In genomic region chr2:136522724-136523123, GRCh38 we compare ENCODE assay signal across 32 cellular contexts.
"Had no signal": no experiment of that assay in that cellular context is flagged by ENCODE, and none has a peak within 500 bp of the region (broad histone marks: within the 10 kb centered on the region; RNA-seq: fewer than 3 reads in every experiment).

No MANE protein-coding gene starts in this region.

- H3K4me3 ChIP-seq: adrenal gland, ascending aorta, body of pancreas, breast epithelium, cardiac muscle cell had no signal

- H3K4me1 ChIP-seq: adrenal gland, ascending aorta, body of pancreas, breast epithelium had no signal

- H3K9me3 ChIP-seq: adrenal gland, ascending aorta, body of pancreas, breast epithelium had no signal

- ATAC-seq: activated naive CD4-positive, alpha-beta T cell treated with anti-CD3 and anti-CD28 coated beads, Interleukin-2, amount 50 U/mL, for 72 hours; activated naive CD8-positive, alpha-beta T cell treated with anti-CD3 and anti-CD28 coated beads, Interleukin-2, amount 50 U/mL, for 24 hours; activated T-cell treated with anti-CD3 and anti-CD28 coated beads, Interleukin-2, amount 50 U/mL, for 4 hours; activated T-cell treated with anti-CD3 and anti-CD28 coated beads, Interleukin-2, amount 50 U/mL, for 72 hours; activated T-helper 17 cell treated with anti-CD3 and anti-CD28 coated beads, Interleukin-2, amount 50 U/mL, for 72 hours; body of pancreas had no signal

- H3K27ac ChIP-seq: adrenal gland, ascending aorta, body of pancreas, brain microvascular endothelial cell, breast epithelium, cardiac muscle cell had no signal

- DNase-seq: activated effector memory CD4-positive, alpha-beta T cell treated with anti-CD3 and anti-CD28 coated beads, Interleukin-2, amount 50 U/mL, for 16 hours; activated effector memory CD4-positive, alpha-beta T cell treated with Interleukin-2 at 50 U/mL for 16 hours; activated gamma-delta T cell; activated gamma-delta T cell treated with Interleukin-2 at 50 U/mL for 16 hours; activated naive CD4-positive, alpha-beta T cell; activated naive CD4-positive, alpha-beta T cell treated with anti-CD3 and anti-CD28 coated beads for 36 hours; activated naive CD4-positive, alpha-beta T cell treated with anti-CD3 and anti-CD28 coated beads, Interleukin-2, amount 10 ng/mL, durations not matched to agents 7 days and 5 days; activated naive CD4-positive, alpha-beta T cell treated with anti-CD3 and anti-CD28 coated beads, Interleukin-2, amount 50 U/mL, for 16 hours; activated naive CD4-positive, alpha-beta T cell treated with Interleukin-2 at 50 U/mL for 16 hours; activated naive CD8-positive, alpha-beta T cell treated with anti-CD3 and anti-CD28 coated beads for 36 hours; activated naive CD8-positive, alpha-beta T cell treated with anti-CD3 and anti-CD28 coated beads, Interleukin-2, amount 10 ng/mL, durations not matched to agents 7 days and 5 days; activated naive CD8-positive, alpha-beta T cell treated with anti-CD3 and anti-CD28 coated beads, Interleukin-2, amount 50 U/mL, for 24 hours; activated T-cell treated with anti-CD3 and anti-CD28 coated beads, Interleukin-2, amount 50 U/mL, for 1 hour; activated T-cell treated with anti-CD3 and anti-CD28 coated beads, Interleukin-2, amount 50 U/mL, for 24 hours; activated T-cell treated with anti-CD3 and anti-CD28 coated beads, Interleukin-2, amount 50 U/mL, for 4 hours; activated T-cell treated with anti-CD3 and anti-CD28 coated beads, Interleukin-2, amount 50 U/mL, for 48 hours; activated T-cell treated with anti-CD3 and anti-CD28 coated beads, Interleukin-2, amount 50 U/mL, for 72 hours; adrenal gland; amniotic stem cell; amygdala; anterior cingulate cortex; aorta; body of pancreas; brain microvascular endothelial cell; caudate nucleus; central memory CD4-positive, alpha-beta T cell; cerebellar nuclear complex had no signal

- H3K27me3 ChIP-seq: adrenal gland, ascending aorta, body of pancreas, brain microvascular endothelial cell, breast epithelium, cardiac muscle cell had no signal

- H3K36me3 ChIP-seq: adrenal gland, ascending aorta, brain microvascular endothelial cell, breast epithelium, cardiac muscle cell had no signal
